ENCODE assay signal across 16 cellular contexts in genomic region chr3:57948080-57948671, GRCh38.
DNase-seq lines count a peak whose midpoint lies in the region; ATAC-seq and TF ChIP-seq lines count a peak whose summit lies in the region.
"Had no signal": no experiment of that assay in that cellular context is flagged by ENCODE, and none has a peak within 500 bp of the region (broad histone marks: within the 10 kb centered on the region; RNA-seq: fewer than 3 reads in every experiment).

No MANE protein-coding gene starts in this region.

- H3K18ac ChIP-seq in mesendoderm (ENCODE audit: low read length) = no peak overlapping the region

- H3K23ac ChIP-seq in mesendoderm (ENCODE audit: low read length) = no peak overlapping the region

- WGBS in mesendoderm (ENCODE audit: extremely low coverage, insufficient coverage, low lambda C conversion rate) = no CpG with 5 or more reads among the region's 12 CpGs

- no peak overlapping the region for H2BK5ac ChIP-seq in mesendoderm (ENCODE audit: low read length)

- H3K4me3 ChIP-seq in H7 (ENCODE audit: insufficient read depth, low read depth, low read length) = no peak overlapping the region
- H3K4me3 ChIP-seq in mesendoderm (ENCODE audit: low read length) = no peak overlapping the region
- H3K4me3 ChIP-seq: mucosa of descending colon, ovary had no signal

- H3K9ac ChIP-seq in mesendoderm (ENCODE audit: low read length) = no peak overlapping the region

- peaks cover 8% of the 10 kb centered on the region for H3K4me1 ChIP-seq in mesendoderm (ENCODE audit: control insufficient read depth, low read depth, low read length)

- H2BK120ac ChIP-seq in mesendoderm (ENCODE audit: low read depth, low read length) = no peak overlapping the region

- peak overlapping the region; percentile 26 for H3K56ac ChIP-seq in mesendoderm (ENCODE audit: low read length)

- H3K27ac Mint-ChIP-seq in brain (peak overlapping the region in 4 of 5 experiments; percentile 72 to 89 (median 83)), endothelial cell (ENCODE audit: unreplicated experiment) (no peak overlapping the region)
- H3K27ac Mint-ChIP-seq: activated CD8-positive, alpha-beta memory T cell treated with anti-CD3 and anti-CD28 coated beads, Interleukin-2, amount 10 ng/mL, durations not matched to agents 7 days and 5 days had no signal

- no peaks in the 10 kb centered on the region for H3K27me3 ChIP-seq in H7 (ENCODE audit: control insufficient read depth, insufficient read depth, low read length)
- no peaks in the 10 kb centered on the region for H3K27me3 ChIP-seq in mesendoderm (ENCODE audit: insufficient read depth, low read length, poor library complexity)
- H3K27me3 ChIP-seq: ovary had no signal

- H3K27me3 Mint-ChIP-seq in brain = no peaks in the 10 kb centered on the region
- H3K27me3 Mint-ChIP-seq in endothelial cell (ENCODE audit: unreplicated experiment) = peaks cover 7% of the 10 kb centered on the region
- H3K27me3 Mint-ChIP-seq: activated CD8-positive, alpha-beta memory T cell treated with anti-CD3 and anti-CD28 coated beads, Interleukin-2, amount 10 ng/mL, durations not matched to agents 7 days and 5 days had no signal

- DNase-seq in H7 (peak; percentile 16), mesendoderm (no peak), retina (peak; percentile 78), HuH-7 (ENCODE audit: low spot score) (no peak), endothelial cell (ENCODE audit: low spot score) (no peak), left cardiac atrium (no peak)
- DNase-seq: activated CD8-positive, alpha-beta memory T cell treated with anti-CD3 and anti-CD28 coated beads, Interleukin-2, amount 10 ng/mL, durations not matched to agents 7 days and 5 days; activated naive CD4-positive, alpha-beta T cell; cortex of kidney; mucosa of descending colon; MV-4-11; stimulated activated naive CD8-positive, alpha-beta T cell treated with anti-CD3 and anti-CD28 coated beads, Interleukin-15, Interleukin-2, amounts not matched to agents 100 U/mL and 50 U/mL, for 24 hours had no signal

- no peak overlapping the region for H4K5ac ChIP-seq in mesendoderm (ENCODE audit: low read length)

- H3K36me3 Mint-ChIP-seq in brain (no peaks in the 10 kb centered on the region), endothelial cell (ENCODE audit: low read depth, unreplicated experiment) (no peaks in the 10 kb centered on the region)
- H3K36me3 Mint-ChIP-seq: activated CD8-positive, alpha-beta memory T cell treated with anti-CD3 and anti-CD28 coated beads, Interleukin-2, amount 10 ng/mL, durations not matched to agents 7 days and 5 days had no signal

- H4K8ac ChIP-seq in mesendoderm (ENCODE audit: low read depth, low read length) = no peak overlapping the region

- H2BK15ac ChIP-seq in mesendoderm (replicated peaks; ENCODE audit: low read depth) = no peak overlapping the region

- H3K4me3 Mint-ChIP-seq in brain (peak overlapping the region in 1 of 5 experiments; percentile 46), endothelial cell (ENCODE audit: unreplicated experiment) (no peak overlapping the region)
- H3K4me3 Mint-ChIP-seq: activated CD8-positive, alpha-beta memory T cell treated with anti-CD3 and anti-CD28 coated beads, Interleukin-2, amount 10 ng/mL, durations not matched to agents 7 days and 5 days had no signal

- no peak overlapping the region for H3K4me2 ChIP-seq in mesendoderm (ENCODE audit: low read length)

- no peak overlapping the region for H3K4ac ChIP-seq in mesendoderm (ENCODE audit: low read depth, low read length)

- H3K4me1 Mint-ChIP-seq in brain (peaks cover 67% of the 10 kb centered on the region), endothelial cell (ENCODE audit: unreplicated experiment) (peaks cover 21% of the 10 kb centered on the region)

- TF ChIP-seq CTCF in brain (conservative IDR thresholded peaks at IDR 0.05) = no peak
- no peak for TF ChIP-seq CTCF in endothelial cell (IDR thresholded peaks at IDR 0.05; ENCODE audit: unreplicated experiment)

- intact Hi-C loops in left cardiac atrium (cut with DNase I) = no loop called here

- no peaks in the 10 kb centered on the region for H3K79me2 ChIP-seq in mesendoderm (ENCODE audit: control insufficient read depth, insufficient read depth, low read length)

- no peaks in the 10 kb centered on the region for H3K79me1 ChIP-seq in mesendoderm (ENCODE audit: low read length)

- H3K36me3 ChIP-seq in H7 (replicated peaks; ENCODE audit: control insufficient read depth, insufficient read depth, low read length) = no peaks in the 10 kb centered on the region
- no peaks in the 10 kb centered on the region for H3K36me3 ChIP-seq in mesendoderm (ENCODE audit: control insufficient read depth, insufficient read depth, low read length)
- H3K36me3 ChIP-seq: ovary had no signal

- H3K9me3 Mint-ChIP-seq in brain (peaks cover 0 to 2% (median 0%) of the 10 kb centered on the region in 5 experiments), endothelial cell (ENCODE audit: unreplicated experiment) (no peaks in the 10 kb centered on the region)

- no peak overlapping the region for H3K27ac ChIP-seq in mesendoderm (ENCODE audit: low read depth, low read length)
- H3K27ac ChIP-seq: ovary had no signal

- ATAC-seq in HG03571 (IDR thresholded peaks at IDR 0.05; ENCODE audit: unreplicated experiment) (no peak), left cardiac atrium (no peak)
- ATAC-seq: activated CD4-positive, CD25-positive, alpha-beta regulatory T cell treated with anti-CD3 and anti-CD28 coated beads, Interleukin-2, amount 50 U/mL, for 24 hours; activated CD8-positive, alpha-beta memory T cell treated with anti-CD3 and anti-CD28 coated beads, Interleukin-2, amount 10 ng/mL, durations not matched to agents 7 days and 5 days; mucosa of descending colon; stimulated activated naive CD8-positive, alpha-beta T cell treated with anti-CD3 and anti-CD28 coated beads, Interleukin-15, Interleukin-2, amounts not matched to agents 100 U/mL and 50 U/mL, for 24 hours had no signal

- H2AK5ac ChIP-seq in mesendoderm (ENCODE audit: low read length) = no peak overlapping the region

Comparison
In these comparisons a context has a peak if more than half of its experiments do, and no peak if none do; other contexts are left out.
1. DNase-seq: peak in H7 (single experiment) and retina (single experiment); none in mesendoderm (single experiment), HuH-7 (single experiment), endothelial cell (single experiment) and left cardiac atrium (single experiment).